ENCODE assay signal across 9 cellular contexts in genomic region chr22:18967391-18968010, GRCh38. TPM values are rescaled to one million over a fixed set of nuclear protein-coding genes. Genes with fewer than 3 reads are reported as not detected.
DNase-seq lines count a peak whose midpoint lies in the region; ATAC-seq and TF ChIP-seq lines count a peak whose summit lies in the region.
"Not testable (repeated sequence)": the region's sequence is repeated elsewhere in the genome, so short reads cannot be mapped to it uniquely, and the experiment has no call there.
"Had no signal": no experiment of that assay in that cellular context is flagged by ENCODE, and none has a peak within 500 bp of the region (broad histone marks: within the 10 kb centered on the region; RNA-seq: fewer than 3 reads in every experiment).

No MANE protein-coding gene starts in this region.

- not testable (repeated sequence) for H3K79me2 ChIP-seq in PC-9 (ENCODE audit: low read depth); osteoblast (ENCODE audit: insufficient read depth, low read length)

- not testable (repeated sequence) for H3K4me1 ChIP-seq in PC-9 (replicated peaks; ENCODE audit: insufficient read depth); osteoblast (ENCODE audit: insufficient read depth, low read length)

- not testable (repeated sequence) for H3K4me2 ChIP-seq in PC-9; osteoblast (ENCODE audit: insufficient read depth, low read length)

- BruUV-seq in PC-9 (replicated peaks; lab: Mats Ljungman, UMichigan), result not testable (repeated sequence)

- not testable (repeated sequence) for TF ChIP-seq CTCF in PC-9 (conservative IDR thresholded peaks at IDR 0.05); osteoblast (IDR thresholded peaks at IDR 0.05; ENCODE audit: extremely low read depth, low read depth, low read length)
- TF ChIP-seq CTCF in WERI-Rb-1 (IDR thresholded peaks at IDR 0.05; ENCODE audit: low read depth, low read length), result peak; percentile 44

- POLR2A ChIA-PET in PC-9 (lab: Charles Lee; ENCODE audit: unreplicated experiment), result interaction anchor here (0.6 kb wide), 1 partner anchor 1303 kb away, joined by 23 read pairs; no protein-coding TSS in a partner anchor

- H3K27ac ChIP-seq in PC-9; osteoblast (ENCODE audit: low read depth, low read length): not testable (repeated sequence)
- H3K27ac ChIP-seq in WERI-Rb-1, result peak overlapping the region; percentile 76

- not testable (repeated sequence) for H3F3A ChIP-seq in PC-9 (ENCODE audit: insufficient read depth, low read depth)

- not testable (repeated sequence) for H3K9me2 ChIP-seq in PC-9 (ENCODE audit: insufficient read depth)

- DNase-seq in A172 (ENCODE audit: low spot score) (peak; percentile 33), GM04503 (ENCODE audit: low read depth) (peak; percentile 3), NCI-H1092 (lab: John Stamatoyannopoulos, UW) (peak; percentile 5), PC-9 (peak; percentile 37), WERI-Rb-1 (peak; percentile 99), left lobe of liver (ENCODE audit: low spot score) (peak; percentile 73), osteoblast (ENCODE audit: insufficient read length, low spot score, missing footprints) (peak; percentile 66)

- H4K20me1 ChIP-seq in PC-9 (ENCODE audit: insufficient read depth); osteoblast (ENCODE audit: insufficient read depth, low read length): not testable (repeated sequence)

- H3K9me3 ChIP-seq in PC-9 (ENCODE audit: insufficient read depth, low read depth); WERI-Rb-1 (ENCODE audit: severe bottlenecking); osteoblast (ENCODE audit: low read depth, low read length): not testable (repeated sequence)

- not testable (repeated sequence) for H3K4me3 ChIP-seq in PC-9; WERI-Rb-1 (ENCODE audit: low read depth, low read length); osteoblast (ENCODE audit: insufficient read depth, low read length)

- H3K36me3 ChIP-seq in PC-9 (ENCODE audit: low read depth); WERI-Rb-1; osteoblast (ENCODE audit: insufficient read depth, low read length): not testable (repeated sequence)

- intact Hi-C loops in PC-9 (cut with micrococcal nuclease; ENCODE audit: unreplicated experiment), result not testable (repeated sequence)

- CTCF ChIA-PET in PC-9 (lab: Charles Lee), result not testable (repeated sequence)

- ATAC-seq in esophagus mucosa (peak; percentile 9), left lobe of liver (peak; percentile 74)

- H3K27me3 ChIP-seq in PC-9 (ENCODE audit: insufficient read depth, low read depth); WERI-Rb-1 (ENCODE audit: insufficient read depth, low read depth, severe bottlenecking); osteoblast (ENCODE audit: insufficient read depth, low read length): not testable (repeated sequence)

- not testable (repeated sequence) for H2AFZ ChIP-seq in PC-9; osteoblast (ENCODE audit: low read length)

RNA-seq across cellular contexts. Expression of gene PRODH, which starts 31.4 kb away (rescaled TPM):
- total RNA-seq in A172 (2014; rRNA removed; shearing (Covaris generic)), result 0.72 and 6.6 TPM in 2 replicates
- total RNA-seq in PC-9 (2021) (1.1 and 4.3 TPM in 2 replicates), esophagus mucosa (4.5 TPM), left lobe of liver (35.6 TPM), osteoblast (under 0.01 TPM in 1 of 2 replicates, not detected in the other)
- total RNA-seq: activated CD8-positive, alpha-beta T cell treated with anti-CD3 and anti-CD28 coated beads, Interleukin-2, amount 10 ng/mL, durations not matched to agents 7 days and 5 days had no signal

Comparison
In these comparisons a context has a peak if more than half of its experiments do, and no peak if none do; other contexts are left out.
1. DNase-seq: peak in every context shown above with its lines; median percentile 99 in WERI-Rb-1; 73 in left lobe of liver; 66 in osteoblast; 37 in PC-9; 33 in A172; 5 in NCI-H1092; 3 in GM04503.